ENCODE assay signal across 22 cellular contexts in the genomic region with DNA sequence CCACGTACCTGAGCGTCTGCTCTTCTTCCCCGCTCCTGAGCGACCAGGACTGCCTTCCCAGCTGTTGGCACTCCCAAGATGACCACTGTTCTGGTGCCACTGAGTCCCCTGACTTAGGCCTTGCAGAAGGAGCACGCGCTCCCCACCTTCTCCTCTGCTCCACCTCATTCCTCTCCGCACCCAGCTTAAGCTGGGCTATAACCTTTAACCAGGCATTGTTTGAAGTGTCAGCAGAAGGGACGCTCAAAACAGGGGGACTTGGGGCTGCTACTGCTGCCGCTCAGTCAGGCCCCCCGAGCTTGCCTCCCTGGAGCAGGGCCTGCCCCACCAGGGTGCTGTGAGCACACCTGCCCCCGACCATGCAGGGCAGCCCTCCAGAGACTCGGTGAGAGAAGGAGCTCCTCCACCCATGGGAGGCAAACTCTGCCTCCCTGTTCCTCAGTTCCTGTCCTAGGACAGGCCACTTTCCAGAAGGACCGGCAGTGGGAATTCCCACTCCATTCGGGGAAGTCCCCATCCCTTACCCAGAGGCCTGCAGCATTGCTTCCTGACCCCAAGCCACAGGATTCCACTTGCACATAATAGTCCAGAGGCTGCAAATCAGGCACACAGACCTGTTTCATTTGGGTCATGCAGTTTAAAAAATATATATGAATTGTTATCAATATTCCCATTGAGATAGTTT.
DNase-seq lines count a peak whose midpoint lies in the region; ATAC-seq and TF ChIP-seq lines count a peak whose summit lies in the region.
"Had no signal": no experiment of that assay in that cellular context is flagged by ENCODE, and none has a peak within 500 bp of the region (broad histone marks: within the 10 kb centered on the region; RNA-seq: fewer than 3 reads in every experiment).

No MANE protein-coding gene starts in this region.

- TF ChIP-seq POLR2A in right lobe of liver (IDR thresholded peaks at IDR 0.05), result no peak

- DNase-seq in activated T-cell treated with anti-CD3 and anti-CD28 coated beads, Interleukin-2, amount 50 U/mL, for 24 hours, result no peak
- no peak for DNase-seq in activated T-cell treated with anti-CD3 and anti-CD28 coated beads, Interleukin-2, amount 50 U/mL, for 4 hours
- DNase-seq in activated naive CD8-positive, alpha-beta T cell treated with anti-CD3 and anti-CD28 coated beads, Interleukin-2, amount 50 U/mL, for 24 hours, result no peak
- DNase-seq in right lobe of liver, result peak in 2 of 3 donors; percentile 27 to 38
- DNase-seq in SKM-1 treated with dmso at 0.1 percent for 144 hours (lab: John Stamatoyannopoulos, UW; ENCODE audit: unreplicated experiment), result no peak
- DNase-seq in cerebellar nuclear complex (lab: John Stamatoyannopoulos, UW), result no peak
- DNase-seq in AG08395 (ENCODE audit: low spot score), result no peak
- DNase-seq: amniotic stem cell; Calu3; effector memory CD8-positive, alpha-beta T cell; NCI-H1105 treated with DMSO at 0.1 percent for 48 hours; NCI-H69; OCI-M1; ovary; sigmoid colon; stomach; T-helper 9 cell; trophoblast cell had no signal

- intact Hi-C loops in right lobe of liver (cut with DNase I), result no loop called here

- H3K36me3 ChIP-seq in right lobe of liver, result no peaks in the 10 kb centered on the region
- H3K36me3 ChIP-seq: BLaER1, ovary, sigmoid colon, stomach had no signal

- ATAC-seq in activated T-cell treated with anti-CD3 and anti-CD28 coated beads, Interleukin-2, amount 50 U/mL, for 4 hours, result no peak
- ATAC-seq in activated naive CD8-positive, alpha-beta T cell treated with anti-CD3 and anti-CD28 coated beads, Interleukin-2, amount 50 U/mL, for 24 hours, result no peak
- peak; percentile 25 to 74 (median 35) for ATAC-seq in right lobe of liver
- ATAC-seq in HG02588 (IDR thresholded peaks at IDR 0.05; ENCODE audit: unreplicated experiment), result no peak
- ATAC-seq: activated CD4-positive, CD25-positive, alpha-beta regulatory T cell treated with anti-CD3 and anti-CD28 coated beads, Interleukin-2, amount 50 U/mL, for 24 hours; effector memory CD8-positive, alpha-beta T cell had no signal

- no peaks in the 10 kb centered on the region for H3K4me1 ChIP-seq in right lobe of liver

- H3K9me3 Mint-ChIP-seq in activated T-cell treated with anti-CD3 and anti-CD28 coated beads, Interleukin-2, amount 50 U/mL, for 24 hours, result no peaks in the 10 kb centered on the region
- no peaks in the 10 kb centered on the region for H3K9me3 Mint-ChIP-seq in activated T-cell treated with anti-CD3 and anti-CD28 coated beads, Interleukin-2, amount 50 U/mL, for 4 hours
- H3K9me3 Mint-ChIP-seq in activated naive CD8-positive, alpha-beta T cell treated with anti-CD3 and anti-CD28 coated beads, Interleukin-2, amount 50 U/mL, for 24 hours, result peaks cover 3% of the 10 kb centered on the region
- H3K9me3 Mint-ChIP-seq: central memory CD8-positive, alpha-beta T cell; effector memory CD8-positive, alpha-beta T cell had no signal

- H3K27me3 ChIP-seq in right lobe of liver, result no peaks in the 10 kb centered on the region
- H3K27me3 ChIP-seq: BLaER1, ovary, sigmoid colon, stomach had no signal

- H3K27ac Mint-ChIP-seq in activated T-cell treated with anti-CD3 and anti-CD28 coated beads, Interleukin-2, amount 50 U/mL, for 24 hours, result peak overlapping the region; percentile 48
- H3K27ac Mint-ChIP-seq in activated naive CD8-positive, alpha-beta T cell treated with anti-CD3 and anti-CD28 coated beads, Interleukin-2, amount 50 U/mL, for 24 hours, result peak overlapping the region; percentile 16

- no peaks in the 10 kb centered on the region for H3K9me3 ChIP-seq in right lobe of liver
- H3K9me3 ChIP-seq: BLaER1, ovary, sigmoid colon, stomach had no signal

- no peak overlapping the region for H3K27ac ChIP-seq in right lobe of liver
- H3K27ac ChIP-seq: BLaER1, ovary, sigmoid colon, stomach had no signal

- H3K36me3 Mint-ChIP-seq in activated T-cell treated with anti-CD3 and anti-CD28 coated beads, Interleukin-2, amount 50 U/mL, for 24 hours (ENCODE audit: low read depth), result no peaks in the 10 kb centered on the region
- no peaks in the 10 kb centered on the region for H3K36me3 Mint-ChIP-seq in activated T-cell treated with anti-CD3 and anti-CD28 coated beads, Interleukin-2, amount 50 U/mL, for 4 hours (ENCODE audit: insufficient read depth)
- H3K36me3 Mint-ChIP-seq in activated naive CD8-positive, alpha-beta T cell treated with anti-CD3 and anti-CD28 coated beads, Interleukin-2, amount 50 U/mL, for 24 hours (ENCODE audit: low read depth), result no peaks in the 10 kb centered on the region

- 74% methylated on average over 9 of the region's 14 CpGs for WGBS in right lobe of liver (ENCODE audit: insufficient coverage, low coverage, low lambda C conversion rate, missing lambda C conversion rate)

- H3K27me3 Mint-ChIP-seq in activated T-cell treated with anti-CD3 and anti-CD28 coated beads, Interleukin-2, amount 50 U/mL, for 24 hours, result no peaks in the 10 kb centered on the region
- peaks cover 2% of the 10 kb centered on the region for H3K27me3 Mint-ChIP-seq in activated T-cell treated with anti-CD3 and anti-CD28 coated beads, Interleukin-2, amount 50 U/mL, for 4 hours (ENCODE audit: low read depth)
- H3K27me3 Mint-ChIP-seq in activated naive CD8-positive, alpha-beta T cell treated with anti-CD3 and anti-CD28 coated beads, Interleukin-2, amount 50 U/mL, for 24 hours, result no peaks in the 10 kb centered on the region
- H3K27me3 Mint-ChIP-seq: central memory CD8-positive, alpha-beta T cell; effector memory CD8-positive, alpha-beta T cell had no signal

- TF ChIP-seq CTCF in right lobe of liver (IDR thresholded peaks at IDR 0.05), result no peak

- H3K4me3 Mint-ChIP-seq in activated T-cell treated with anti-CD3 and anti-CD28 coated beads, Interleukin-2, amount 50 U/mL, for 24 hours, result no peak overlapping the region
- no peak overlapping the region for H3K4me3 Mint-ChIP-seq in activated T-cell treated with anti-CD3 and anti-CD28 coated beads, Interleukin-2, amount 50 U/mL, for 4 hours
- no peak overlapping the region for H3K4me3 Mint-ChIP-seq in activated naive CD8-positive, alpha-beta T cell treated with anti-CD3 and anti-CD28 coated beads, Interleukin-2, amount 50 U/mL, for 24 hours
- H3K4me3 Mint-ChIP-seq: central memory CD8-positive, alpha-beta T cell; effector memory CD8-positive, alpha-beta T cell had no signal

- H3K4me1 Mint-ChIP-seq in activated T-cell treated with anti-CD3 and anti-CD28 coated beads, Interleukin-2, amount 50 U/mL, for 24 hours (ENCODE audit: low read depth), result peaks cover 70% of the 10 kb centered on the region
- peaks cover 35% of the 10 kb centered on the region for H3K4me1 Mint-ChIP-seq in activated T-cell treated with anti-CD3 and anti-CD28 coated beads, Interleukin-2, amount 50 U/mL, for 4 hours (ENCODE audit: low read depth)
- H3K4me1 Mint-ChIP-seq in activated naive CD8-positive, alpha-beta T cell treated with anti-CD3 and anti-CD28 coated beads, Interleukin-2, amount 50 U/mL, for 24 hours, result peaks cover 83% of the 10 kb centered on the region
- H3K4me1 Mint-ChIP-seq: central memory CD8-positive, alpha-beta T cell had no signal

- H3K4me3 ChIP-seq in right lobe of liver, result no peak overlapping the region
- H3K4me3 ChIP-seq: BLaER1, ovary, sigmoid colon, stomach had no signal

Comparison
In these comparisons a context has a peak if more than half of its experiments do, and no peak if none do; other contexts are left out.
1. DNase-seq: peak in right lobe of liver (2 of 3); none in activated T-cell treated with anti-CD3 and anti-CD28 coated beads, Interleukin-2, amount 50 U/mL, for 24 hours (single experiment), activated T-cell treated with anti-CD3 and anti-CD28 coated beads, Interleukin-2, amount 50 U/mL, for 4 hours (single experiment), activated naive CD8-positive, alpha-beta T cell treated with anti-CD3 and anti-CD28 coated beads, Interleukin-2, amount 50 U/mL, for 24 hours (single experiment), SKM-1 treated with dmso at 0.1 percent for 144 hours (single experiment), cerebellar nuclear complex (0 of 2) and AG08395 (single experiment).
2. ATAC-seq: peak in right lobe of liver (4 of 4); none in activated T-cell treated with anti-CD3 and anti-CD28 coated beads, Interleukin-2, amount 50 U/mL, for 4 hours (0 of 2), activated naive CD8-positive, alpha-beta T cell treated with anti-CD3 and anti-CD28 coated beads, Interleukin-2, amount 50 U/mL, for 24 hours (single experiment) and HG02588 (single experiment).